ENCODE assay signal across 10 cellular contexts in the genomic region with DNA sequence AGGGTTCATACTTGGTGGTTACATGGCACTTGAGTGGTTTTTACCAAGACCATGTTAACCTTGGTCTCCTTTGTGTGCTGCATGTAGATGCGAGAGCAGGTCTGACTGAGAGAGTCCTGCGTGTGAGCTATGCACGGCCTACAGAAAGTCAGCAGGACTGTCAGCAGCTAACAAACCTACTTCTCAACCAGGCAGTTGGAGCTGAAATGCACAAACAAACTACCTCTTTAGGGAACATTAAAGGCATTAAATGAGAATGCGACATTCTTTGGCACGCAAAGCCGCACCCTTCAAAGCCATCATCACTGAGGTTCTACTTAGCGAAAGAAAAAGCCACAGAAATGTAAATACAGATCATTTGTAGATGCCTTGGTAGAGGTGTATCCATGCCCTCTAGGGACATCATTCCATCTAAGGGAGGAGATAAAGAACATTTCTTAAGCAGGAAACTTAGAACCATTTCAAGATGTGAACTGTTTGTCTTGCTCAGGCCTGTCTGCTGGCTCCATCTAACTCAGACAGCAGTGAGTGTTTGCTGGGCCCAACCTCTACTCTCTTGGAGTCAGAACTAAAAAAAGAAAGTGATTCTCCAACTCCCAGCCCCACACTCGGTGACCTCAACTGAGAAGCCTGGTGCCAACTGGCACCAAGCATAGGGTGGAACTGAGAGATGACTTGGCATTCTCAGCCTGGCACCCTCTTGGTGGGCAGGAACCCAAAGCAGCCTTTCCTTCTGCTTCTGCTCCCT.
DNase-seq lines count a peak whose midpoint lies in the region; ATAC-seq and TF ChIP-seq lines count a peak whose summit lies in the region.
"Had no signal": no experiment of that assay in that cellular context is flagged by ENCODE, and none has a peak within 500 bp of the region (broad histone marks: within the 10 kb centered on the region; RNA-seq: fewer than 3 reads in every experiment).

No MANE protein-coding gene starts in this region.

- no peak overlapping the region for H3K18ac ChIP-seq in trophoblast cell (ENCODE audit: low read length)

- no peak for TF ChIP-seq CTCF in heart left ventricle (IDR thresholded peaks at IDR 0.05)
- no peak for TF ChIP-seq CTCF in CD8-positive, alpha-beta T cell (IDR thresholded peaks at IDR 0.05)

- no peak overlapping the region for H4K91ac ChIP-seq in trophoblast cell (ENCODE audit: low read depth, low read length)

- H3K23ac ChIP-seq in trophoblast cell (ENCODE audit: low read length): no peak overlapping the region

- no peaks in the 10 kb centered on the region for H3K79me1 ChIP-seq in trophoblast cell (ENCODE audit: low read length)

- ATAC-seq in heart left ventricle (peak; percentile 99 to 100 (median 100)), HG02759 (IDR thresholded peaks at IDR 0.05; ENCODE audit: unreplicated experiment) (no peak), HG02610 (IDR thresholded peaks at IDR 0.05; ENCODE audit: unreplicated experiment) (no peak)
- no peak for ATAC-seq in CD8-positive, alpha-beta T cell

- H2BK5ac ChIP-seq in trophoblast cell (ENCODE audit: low read depth, low read length, poor library complexity): no peak overlapping the region

- H4K12ac ChIP-seq in trophoblast cell (ENCODE audit: low read depth, low read length): no peak overlapping the region

- no peaks in the 10 kb centered on the region for H3K27me3 ChIP-seq in heart left ventricle
- no peaks in the 10 kb centered on the region for H3K27me3 ChIP-seq in trophoblast cell (ENCODE audit: insufficient read depth, low read length)
- no peaks in the 10 kb centered on the region for H3K27me3 ChIP-seq in CD8-positive, alpha-beta T cell (ENCODE audit: insufficient read depth, low read length)
- H3K27me3 ChIP-seq: testis had no signal

- H2AK5ac ChIP-seq in trophoblast cell (ENCODE audit: low read length): no peak overlapping the region

- no peaks in the 10 kb centered on the region for H3K4me1 Mint-ChIP-seq in CD8-positive, alpha-beta T cell (ENCODE audit: low read depth)

- WGBS in heart left ventricle, 4 donors: 76 to 87% (median 85%) methylated on average over 8 of the region's 8 CpGs
- no CpG with 5 or more reads among the region's 8 CpGs for WGBS in trophoblast cell (ENCODE audit: extremely low coverage, insufficient coverage, insufficient read length)

- H3K27ac Mint-ChIP-seq in CD8-positive, alpha-beta T cell: no peak overlapping the region

- no peak overlapping the region for H3K9ac ChIP-seq in trophoblast cell (ENCODE audit: low read length)

- intact Hi-C loops in heart left ventricle (cut with DNase I): loop anchor here in 1 of 10 donors (5.0 kb wide), 1 partner anchor 62 kb away; a partner anchor contains a TSS
- intact Hi-C loops in CD8-positive, alpha-beta T cell (cut with DNase I, micrococcal nuclease): no loop called here

- DNase-seq in C1 segment of cervical spinal cord (lab: John Stamatoyannopoulos, UW): peak in 10 of 14 donors; percentile 21 to 88 (median 52)
- peak in 43 of 56 donors; percentile 0 to 70 (median 26) for DNase-seq in amygdala (lab: John Stamatoyannopoulos, UW)
- DNase-seq in heart left ventricle: peak; percentile 60 to 84 (median 67)
- DNase-seq in trophoblast cell: peak; percentile 36 to 44
- no peak for DNase-seq in OCI-M2 (lab: John Stamatoyannopoulos, UW; ENCODE audit: unreplicated experiment)
- DNase-seq in CD8-positive, alpha-beta T cell: no peak
- DNase-seq: NCI-H345, testis had no signal

- H2AFZ ChIP-seq in trophoblast cell (ENCODE audit: insufficient read depth, low read length, poor library complexity): no peak overlapping the region

- H3K4ac ChIP-seq in trophoblast cell (ENCODE audit: low read depth, low read length): no peak overlapping the region

- CTCF ChIA-PET in CD8-positive, alpha-beta T cell (lab: Charles Lee): interaction anchor here (1.7 to 1.8 kb wide), 2 partner anchors 9 to 10 kb away, joined by 7 read pairs; no protein-coding TSS in a partner anchor

- no peak for TF ChIP-seq POLR2A in heart left ventricle (IDR thresholded peaks at IDR 0.05)

- H3K4me3 ChIP-seq in heart left ventricle (no peak overlapping the region), trophoblast cell (ENCODE audit: low read depth, low read length) (no peak overlapping the region)
- H3K4me3 ChIP-seq in CD8-positive, alpha-beta T cell (ENCODE audit: low read depth, low read length): no peak overlapping the region
- H3K4me3 ChIP-seq: testis had no signal

- no peak overlapping the region for H2BK120ac ChIP-seq in trophoblast cell (ENCODE audit: insufficient read depth, low read length, poor library complexity)

- no peak overlapping the region for H3K14ac ChIP-seq in trophoblast cell (ENCODE audit: low read length)

- H3K4me3 Mint-ChIP-seq in CD8-positive, alpha-beta T cell: no peak overlapping the region

- H3K36me3 Mint-ChIP-seq in CD8-positive, alpha-beta T cell: no peaks in the 10 kb centered on the region

- H3K36me3 ChIP-seq in heart left ventricle (no peaks in the 10 kb centered on the region), trophoblast cell (ENCODE audit: control insufficient read depth in 1 of 2, insufficient read depth in 2 of 2, low read length in 2 of 2) (no peaks in the 10 kb centered on the region)
- H3K36me3 ChIP-seq in CD8-positive, alpha-beta T cell (ENCODE audit: insufficient read depth, low read length): no peaks in the 10 kb centered on the region

- no peak overlapping the region for H3K4me2 ChIP-seq in trophoblast cell (ENCODE audit: low read length)

- no peak overlapping the region for H4K8ac ChIP-seq in trophoblast cell (ENCODE audit: low read depth, low read length)

- no peaks in the 10 kb centered on the region for H3K9me3 Mint-ChIP-seq in CD8-positive, alpha-beta T cell

- H2BK12ac ChIP-seq in trophoblast cell (ENCODE audit: low read length): no peak overlapping the region

- H3K27ac ChIP-seq in heart left ventricle: peak overlapping the region in 9 of 12 donors; percentile 40 to 73 (median 64)
- no peak overlapping the region for H3K27ac ChIP-seq in trophoblast cell (ENCODE audit: low read depth, low read length)
- no peak overlapping the region for H3K27ac ChIP-seq in CD8-positive, alpha-beta T cell (ENCODE audit: low read depth, low read length)
- H3K27ac ChIP-seq: testis had no signal

- H3K79me2 ChIP-seq in trophoblast cell (ENCODE audit: control insufficient read depth, insufficient read depth, low read length, poor library complexity): no peaks in the 10 kb centered on the region

- H3K9me3 ChIP-seq in heart left ventricle (no peaks in the 10 kb centered on the region), trophoblast cell (ENCODE audit: insufficient read depth, low read depth, low read length) (no peaks in the 10 kb centered on the region)
- no peaks in the 10 kb centered on the region for H3K9me3 ChIP-seq in CD8-positive, alpha-beta T cell (ENCODE audit: low read length)
- H3K9me3 ChIP-seq: testis had no signal

- H3K4me1 ChIP-seq in heart left ventricle: peaks cover 0 to 13% (median 0%) of the 10 kb centered on the region in 12 donors
- no peaks in the 10 kb centered on the region for H3K4me1 ChIP-seq in trophoblast cell (ENCODE audit: control insufficient read depth in 1 of 2, insufficient read depth in 2 of 2, low read length in 2 of 2)
- H3K4me1 ChIP-seq in CD8-positive, alpha-beta T cell (ENCODE audit: insufficient read depth, low read length): no peaks in the 10 kb centered on the region
- H3K4me1 ChIP-seq: testis had no signal

- peaks cover 3% of the 10 kb centered on the region for H3K27me3 Mint-ChIP-seq in CD8-positive, alpha-beta T cell (ENCODE audit: low read depth)

- POLR2A ChIA-PET in CD8-positive, alpha-beta T cell (lab: Charles Lee): no interaction called here

Comparison
In these comparisons a context has a peak if more than half of its experiments do, and no peak if none do; other contexts are left out.
1. DNase-seq: peak in C1 segment of cervical spinal cord (10 of 14), amygdala (43 of 56), heart left ventricle (5 of 5) and trophoblast cell (2 of 2); none in OCI-M2 (single experiment) and CD8-positive, alpha-beta T cell (0 of 7).
2. ATAC-seq: peak in heart left ventricle (4 of 4); none in HG02759 (single experiment), HG02610 (single experiment) and CD8-positive, alpha-beta T cell (single experiment).
3. H3K27ac ChIP-seq: peak in heart left ventricle (9 of 12); none in trophoblast cell (single experiment) and CD8-positive, alpha-beta T cell (single experiment).